10 cellular contexts compared by ENCODE assay signal in genomic region chr14:24806061-24806678, GRCh38.
A peak's percentile ranks its signal among the peaks of the same experiment; 100 is the strongest.
DNase-seq lines count a peak whose midpoint lies in the region; ATAC-seq, FAIRE-seq and TF ChIP-seq lines count a peak whose summit lies in the region.
"Had no signal": no experiment of that assay in that cellular context is flagged by ENCODE, and none has a peak within 500 bp of the region (broad histone marks: within the 10 kb centered on the region; RNA-seq: fewer than 3 reads in every experiment).

No MANE protein-coding gene starts in this region.

- H3K27ac ChIP-seq in OCI-LY1 (ENCODE audit: low read depth, low read length, poor library complexity, severe bottlenecking) (no peak overlapping the region), GM12878 (ENCODE audit: control insufficient read depth, insufficient read depth) (no peak overlapping the region)

- H2AFZ ChIP-seq in OCI-LY1 (ENCODE audit: low read length), result no peak overlapping the region
- no peak overlapping the region for H2AFZ ChIP-seq in GM12878 (ENCODE audit: control insufficient read depth, low read depth, low read length)

- H3K9me2 ChIP-seq in OCI-LY1 (ENCODE audit: low read depth, low read length), result no peaks in the 10 kb centered on the region

- no peak overlapping the region for H3K27ac Mint-ChIP-seq in activated T-helper 17 cell treated with anti-CD3 and anti-CD28 coated beads, Interleukin-2, amount 50 U/mL, for 72 hours
- H3K27ac Mint-ChIP-seq: CD8-positive, alpha-beta T cell had no signal

- no peak overlapping the region for H3K9ac ChIP-seq in OCI-LY1 (ENCODE audit: low read length)
- H3K9ac ChIP-seq in GM12878 (ENCODE audit: control insufficient read depth, insufficient read depth, low read length), result no peak overlapping the region

- intact Hi-C loops in GM12878 (cut with micrococcal nuclease; ENCODE audit: unreplicated experiment), result loop anchor here (1.0 to 10.0 kb wide), 5 partner anchors 139 to 345 kb away; no protein-coding TSS in a partner anchor

- peak; percentile 92 for TF ChIP-seq CTCF in OCI-LY1 (IDR thresholded peaks at IDR 0.05; ENCODE audit: low read length)
- peak; percentile 79 to 92 (median 82) for TF ChIP-seq CTCF in GM12878 (IDR thresholded peaks at IDR 0.05 in 2 of 3, conservative IDR thresholded peaks at IDR 0.05 in 1 of 3; ENCODE audit: control insufficient read depth in 2 of 3, extremely low read depth in 1 of 3, insufficient read depth in 1 of 3, low read depth in 3 of 3, low read length in 3 of 3)

- DNase-seq in SIG-M5 treated with dmso at 0.1 percent for 504 hours (lab: John Stamatoyannopoulos, UW; ENCODE audit: unreplicated experiment) (peak; percentile 31), SIG-M5 (lab: John Stamatoyannopoulos, UW) (no peak), GM12878 (ENCODE audit: low read depth, low spot score) (peak; percentile 16), iPS-NIHi7 (ENCODE audit: extremely low spot score) (peak; percentile 73)
- peak; percentile 37 to 62 for DNase-seq in stimulated activated CD4-positive, alpha-beta T cell treated with anti-CD3 and anti-CD28 coated beads, Interleukin-2, amount 100 ng/mL, for 24 hours

- H3K4me2 ChIP-seq in OCI-LY1 (ENCODE audit: low read length) (no peak overlapping the region), GM12878 (ENCODE audit: control insufficient read depth, insufficient read depth) (no peak overlapping the region)

- 14% methylated on average over 9 of the region's 9 CpGs for WGBS in GM12878 (ENCODE audit: insufficient coverage, insufficient replicate concordance, low lambda C conversion rate, missing lambda C conversion rate)

- no peak for TF ChIP-seq EP300 in GM12878 (IDR thresholded peaks at IDR 0.05; ENCODE audit: borderline replicate concordance in 1 of 2, control insufficient read depth in 1 of 2, low read depth in 2 of 2, low read length in 2 of 2)

- SMC1A ChIA-PET in GM12878 (lab: Charles Lee; ENCODE audit: uncharacterized antibody, unreplicated experiment), result interaction anchor here (0.6 to 13.5 kb wide), 79 partner anchors 8 to 436 kb away, joined by 3 to 217 read pairs (median 6); no protein-coding TSS in a partner anchor

- H3K9me3 Mint-ChIP-seq in activated T-helper 17 cell treated with anti-CD3 and anti-CD28 coated beads, Interleukin-2, amount 50 U/mL, for 72 hours, result no peaks in the 10 kb centered on the region
- H3K9me3 Mint-ChIP-seq: CD8-positive, alpha-beta T cell; central memory CD8-positive, alpha-beta T cell had no signal

- TF ChIP-seq POLR2A in GM12878 (IDR thresholded peaks at IDR 0.05; ENCODE audit: low read depth, low read length), result no peak

- H3F3A ChIP-seq in OCI-LY1 (ENCODE audit: insufficient read depth, low read length), result no peaks in the 10 kb centered on the region

- H3K9me3 ChIP-seq in OCI-LY1 (ENCODE audit: low read length), result no peaks in the 10 kb centered on the region
- H3K9me3 ChIP-seq in GM12878 (replicated peaks; ENCODE audit: control insufficient read depth, insufficient read depth, low read length), result no peaks in the 10 kb centered on the region

- in situ Hi-C loops in GM12878 (cut with MboI), result loop anchor here (5.0 kb wide), 1 partner anchor 326 kb away; no protein-coding TSS in a partner anchor

- H3K27me3 ChIP-seq in OCI-LY1 (ENCODE audit: insufficient read depth, low read length) (no peaks in the 10 kb centered on the region), GM12878 (replicated peaks in 1 of 2; ENCODE audit: control insufficient read depth in 2 of 2, insufficient read depth in 2 of 2, low read length in 1 of 2) (no peaks in the 10 kb centered on the region)

- no peaks in the 10 kb centered on the region for H3K36me3 Mint-ChIP-seq in activated T-helper 17 cell treated with anti-CD3 and anti-CD28 coated beads, Interleukin-2, amount 50 U/mL, for 72 hours (ENCODE audit: low read depth)
- H3K36me3 Mint-ChIP-seq: CD8-positive, alpha-beta T cell had no signal

- H3K4me1 Mint-ChIP-seq in activated T-helper 17 cell treated with anti-CD3 and anti-CD28 coated beads, Interleukin-2, amount 50 U/mL, for 72 hours, result peaks cover 3% of the 10 kb centered on the region
- H3K4me1 Mint-ChIP-seq: central memory CD8-positive, alpha-beta T cell had no signal

- POLR2A ChIA-PET in GM12878 (lab: Charles Lee), result interaction anchor here (0.9 to 2.0 kb wide), 3 partner anchors 228 to 326 kb away, joined by 3 to 7 read pairs (median 6); no protein-coding TSS in a partner anchor

- H4K20me1 ChIP-seq in OCI-LY1 (ENCODE audit: insufficient read depth, low read length), result no peaks in the 10 kb centered on the region
- H4K20me1 ChIP-seq in GM12878 (ENCODE audit: control insufficient read depth, insufficient read depth), result no peaks in the 10 kb centered on the region

- H3K79me2 ChIP-seq in OCI-LY1 (ENCODE audit: insufficient read depth, low read length) (no peaks in the 10 kb centered on the region), GM12878 (ENCODE audit: control insufficient read depth, insufficient read depth, low read length) (no peaks in the 10 kb centered on the region)

- H3K4me3 ChIP-seq in OCI-LY1 (ENCODE audit: low read depth, low read length, poor library complexity, severe bottlenecking) (no peak overlapping the region), GM12878 (no peak overlapping the region)

- RAD21 ChIA-PET in GM12878 (lab: Charles Lee; ENCODE audit: unreplicated experiment), result interaction anchor here (0.6 to 8.4 kb wide), 71 partner anchors 9 to 599 kb away, joined by 3 to 129 read pairs (median 5); no protein-coding TSS in a partner anchor

- BruUV-seq in GM12878 (replicated peaks; lab: Mats Ljungman, UMichigan), result no TSS peak

- H3K27me3 Mint-ChIP-seq in activated T-helper 17 cell treated with anti-CD3 and anti-CD28 coated beads, Interleukin-2, amount 50 U/mL, for 72 hours, result peaks cover 22% of the 10 kb centered on the region

- TF ChIP-seq RAD21 in GM12878 (IDR thresholded peaks at IDR 0.05; ENCODE audit: insufficient read depth, low read depth, low read length), result peak; percentile 75

- H3K36me3 ChIP-seq in OCI-LY1 (ENCODE audit: insufficient read depth, low read length), result no peaks in the 10 kb centered on the region
- no peaks in the 10 kb centered on the region for H3K36me3 ChIP-seq in GM12878 (ENCODE audit: control insufficient read depth in 2 of 2, insufficient read depth in 2 of 2, low read length in 1 of 2)

- no peak overlapping the region for H3K4me3 Mint-ChIP-seq in activated T-helper 17 cell treated with anti-CD3 and anti-CD28 coated beads, Interleukin-2, amount 50 U/mL, for 72 hours
- H3K4me3 Mint-ChIP-seq: CD8-positive, alpha-beta T cell; central memory CD8-positive, alpha-beta T cell had no signal

- CTCF ChIA-PET in GM12878 (lab: Yijun Ruan, JAX), result interaction anchor here (0.5 to 12.9 kb wide), 109 partner anchors 8 to 692 kb away, joined by 3 to 229 read pairs (median 5); partner anchors contain the start of genes DCAF11 and STXBP6

- ATAC-seq in HG03159 (IDR thresholded peaks at IDR 0.05; ENCODE audit: unreplicated experiment) (peak; percentile 75), GM12878 (peak; percentile 89)
- ATAC-seq in activated T-helper 17 cell treated with anti-CD3 and anti-CD28 coated beads, Interleukin-2, amount 50 U/mL, for 72 hours (replicated peaks), result no peak
- ATAC-seq: CD8-positive, alpha-beta T cell had no signal

- FAIRE-seq in GM12878 (lab: Jason Lieb, UNC), result peak; percentile 94

- H3K4me1 ChIP-seq in OCI-LY1 (ENCODE audit: insufficient read depth, low read length, severe bottlenecking) (no peaks in the 10 kb centered on the region), GM12878 (ENCODE audit: control insufficient read depth, insufficient read depth, low read length) (no peaks in the 10 kb centered on the region)

TF ChIP-seq in GM12878, 131 proteins besides CTCF, POLR2A, EP300 and RAD21:
- 0 out of 2 replicates have a peak, but pooled peaks have one; percentile 17 for TF ChIP-seq ZNF217 (IDR thresholded peaks at IDR 0.05)
- TF ChIP-seq IRF4 (IDR thresholded peaks at IDR 0.05; ENCODE audit: low read depth, low read length), result no peak
- TF ChIP-seq ZNF622 (IDR thresholded peaks at IDR 0.05), result 0 out of 2 replicates have a peak, but pooled peaks have one; percentile 21
- TF ChIP-seq RB1 (IDR thresholded peaks at IDR 0.05; ENCODE audit: borderline replicate concordance), result no peak
- TF ChIP-seq SMARCA5 (IDR thresholded peaks at IDR 0.05), result 0 out of 2 replicates have a peak, but pooled peaks have one; percentile 67
- peak; percentile 48; the same call in 1 of the 2 replicates for TF ChIP-seq YY1 (IDR thresholded peaks at IDR 0.05; ENCODE audit: low read depth, low read length)
- peak; percentile 54; the same call in 1 of the 2 replicates for TF ChIP-seq ZNF24 (IDR thresholded peaks at IDR 0.05)
- TF ChIP-seq SMC3 (IDR thresholded peaks at IDR 0.05; ENCODE audit: borderline replicate concordance, low read length), result peak; percentile 92
- TF ChIP-seq TCF7 (IDR thresholded peaks at IDR 0.05; ENCODE audit: borderline replicate concordance), result no peak
